24 cellular contexts compared by ENCODE assay signal in the genomic region with DNA sequence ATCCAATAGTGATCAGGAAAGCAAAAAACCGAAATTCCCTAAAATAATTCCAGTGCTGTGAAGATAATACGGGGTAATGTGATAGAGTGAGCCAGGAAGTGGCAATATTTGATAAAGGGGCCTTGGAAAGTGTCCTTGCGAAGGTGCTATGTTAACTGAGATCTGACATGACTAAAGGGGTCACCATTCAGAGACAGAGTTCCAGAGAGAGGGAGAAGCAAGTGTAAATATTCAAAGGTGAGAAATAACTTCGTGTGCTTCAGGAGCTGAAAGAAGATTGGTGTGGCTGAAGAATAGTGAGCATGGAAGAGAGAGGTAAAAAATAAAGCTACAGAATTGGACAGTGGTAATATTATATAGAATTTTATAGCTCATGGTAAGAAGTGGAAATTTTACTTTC.
"Had no signal": no experiment of that assay in that cellular context is flagged by ENCODE, and none has a peak within 500 bp of the region (broad histone marks: within the 10 kb centered on the region; RNA-seq: fewer than 3 reads in every experiment).

No MANE protein-coding gene starts in this region.

- DNase-seq: activated CD4-positive, alpha-beta memory T cell treated with anti-CD3 and anti-CD28 coated beads for 36 hours; activated CD4-positive, alpha-beta T cell treated with anti-CD3 and anti-CD28 coated beads, Interleukin-2, amount 50 U/mL, for 1 hour; activated gamma-delta T cell treated with Interleukin-2 at 50 U/mL for 16 hours; activated naive CD4-positive, alpha-beta T cell treated with anti-CD3 and anti-CD28 coated beads, Interleukin-2, amount 10 ng/mL, durations not matched to agents 7 days and 5 days; activated T-cell treated with anti-CD3 and anti-CD28 coated beads, Interleukin-2, amount 50 U/mL, for 1 hour; adrenal gland; body of pancreas; NCI-H1092 treated with DMSO at 0.1 percent for 48 hours; NCI-H1417; NCI-H146; NCI-H187; NCI-H2029 treated with DMSO at 0.1 percent for 48 hours; NCI-H2107; NCI-H2171 treated with DMSO at 0.1 percent for 48 hours; NCI-H2227 treated with DMSO at 0.1 percent for 48 hours; NCI-H446; NCI-H524; NCI-H69; NCI-H82; SHP77; SJCRH30; T1000; WERI-Rb-1 had no signal

- H3K4me1 Mint-ChIP-seq: activated naive CD4-positive, alpha-beta T cell treated with anti-CD3 and anti-CD28 coated beads, Interleukin-2, amount 10 ng/mL, durations not matched to agents 7 days and 5 days had no signal

- H3K36me3 Mint-ChIP-seq: activated CD4-positive, alpha-beta memory T cell treated with anti-CD3 and anti-CD28 coated beads for 36 hours; activated naive CD4-positive, alpha-beta T cell treated with anti-CD3 and anti-CD28 coated beads, Interleukin-2, amount 10 ng/mL, durations not matched to agents 7 days and 5 days had no signal

- H3K27ac Mint-ChIP-seq: activated CD4-positive, alpha-beta memory T cell treated with anti-CD3 and anti-CD28 coated beads for 36 hours; activated naive CD4-positive, alpha-beta T cell treated with anti-CD3 and anti-CD28 coated beads, Interleukin-2, amount 10 ng/mL, durations not matched to agents 7 days and 5 days had no signal

- H3K4me3 Mint-ChIP-seq: activated CD4-positive, alpha-beta memory T cell treated with anti-CD3 and anti-CD28 coated beads for 36 hours; activated naive CD4-positive, alpha-beta T cell treated with anti-CD3 and anti-CD28 coated beads, Interleukin-2, amount 10 ng/mL, durations not matched to agents 7 days and 5 days had no signal

- ATAC-seq: body of pancreas, Panc1 had no signal

- H3K9me3 Mint-ChIP-seq: activated naive CD4-positive, alpha-beta T cell treated with anti-CD3 and anti-CD28 coated beads, Interleukin-2, amount 10 ng/mL, durations not matched to agents 7 days and 5 days had no signal

- H3K27me3 Mint-ChIP-seq: activated CD4-positive, alpha-beta memory T cell treated with anti-CD3 and anti-CD28 coated beads for 36 hours; activated naive CD4-positive, alpha-beta T cell treated with anti-CD3 and anti-CD28 coated beads, Interleukin-2, amount 10 ng/mL, durations not matched to agents 7 days and 5 days had no signal
